In the genomic region with DNA sequence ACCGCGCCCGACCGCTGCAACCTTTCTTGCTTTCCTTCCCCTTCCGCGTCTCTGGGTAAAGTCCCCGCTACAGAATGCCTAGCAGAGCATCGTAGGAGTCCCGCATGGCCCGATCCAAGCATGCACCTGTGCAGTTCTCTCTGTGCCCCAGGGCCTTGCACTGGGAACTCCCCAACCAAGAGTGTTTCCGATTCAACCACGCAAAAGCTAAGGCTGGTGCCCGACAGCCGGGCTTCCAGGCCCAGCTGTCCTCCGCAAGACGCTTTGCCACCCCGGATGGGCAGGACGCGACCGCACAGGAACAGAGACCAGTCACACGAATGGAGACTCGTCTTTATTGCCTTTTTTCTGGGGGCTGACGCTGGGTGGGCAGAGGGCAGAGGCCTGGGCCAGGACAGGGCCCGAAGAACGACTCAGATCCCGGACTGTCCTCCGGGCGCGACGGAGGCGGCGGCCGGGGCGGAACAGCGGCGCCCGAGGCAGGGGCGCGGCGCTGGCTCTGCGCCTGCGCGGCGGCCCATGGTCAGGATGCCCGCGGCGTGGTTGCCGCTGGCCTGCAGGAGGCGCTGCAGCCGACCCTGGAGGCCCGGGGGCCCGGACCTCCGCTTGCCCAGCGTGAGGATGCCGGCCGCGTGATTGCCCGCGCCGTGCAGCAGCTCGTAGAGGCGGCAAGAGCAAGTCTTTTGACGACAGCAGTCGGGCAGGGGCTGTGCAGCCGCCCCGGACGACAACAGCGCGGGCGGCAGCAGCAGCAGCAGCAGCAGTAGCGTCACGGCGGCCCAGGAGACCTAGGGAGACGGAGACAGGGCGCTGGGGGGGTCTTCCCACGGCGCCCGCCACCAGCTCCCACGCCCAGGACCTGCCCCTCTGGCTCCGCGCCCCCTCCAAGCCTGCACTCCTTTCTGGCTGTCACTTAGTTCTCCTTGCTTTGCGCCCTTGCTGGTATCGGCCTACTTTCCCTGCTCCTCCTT, we compare ENCODE assay signal across 1 cellular context.
TF ChIP-seq lines count a peak whose summit lies in the region.

No MANE protein-coding gene starts in this region.

TF ChIP-seq in HepG2, 621 proteins besides CTCF, POLR2A, EP300 and RAD21 (continued from another document and continues in another):
- TF ChIP-seq, protein P1, sequence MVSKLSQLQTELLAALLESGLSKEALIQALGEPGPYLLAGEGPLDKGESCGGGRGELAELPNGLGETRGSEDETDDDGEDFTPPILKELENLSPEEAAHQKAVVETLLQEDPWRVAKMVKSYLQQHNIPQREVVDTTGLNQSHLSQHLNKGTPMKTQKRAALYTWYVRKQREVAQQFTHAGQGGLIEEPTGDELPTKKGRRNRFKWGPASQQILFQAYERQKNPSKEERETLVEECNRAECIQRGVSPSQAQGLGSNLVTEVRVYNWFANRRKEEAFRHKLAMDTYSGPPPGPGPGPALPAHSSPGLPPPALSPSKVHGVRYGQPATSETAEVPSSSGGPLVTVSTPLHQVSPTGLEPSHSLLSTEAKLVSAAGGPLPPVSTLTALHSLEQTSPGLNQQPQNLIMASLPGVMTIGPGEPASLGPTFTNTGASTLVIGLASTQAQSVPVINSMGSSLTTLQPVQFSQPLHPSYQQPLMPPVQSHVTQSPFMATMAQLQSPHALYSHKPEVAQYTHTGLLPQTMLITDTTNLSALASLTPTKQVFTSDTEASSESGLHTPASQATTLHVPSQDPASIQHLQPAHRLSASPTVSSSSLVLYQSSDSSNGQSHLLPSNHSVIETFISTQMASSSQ (IDR thresholded peaks at IDR 0.05; ENCODE audit: low read depth): no peak
- TF ChIP-seq, protein P1 (CRISPR knock-in tag; IDR thresholded peaks at IDR 0.05; ENCODE audit: borderline replicate concordance): peak; percentile 65; the same call in 1 of the 2 replicates
- TF ChIP-seq MTF2 (CRISPR knock-in tag; IDR thresholded peaks at IDR 0.05; ENCODE audit: borderline replicate concordance): no peak
- TF ChIP-seq MXD3 (CRISPR knock-in tag; IDR thresholded peaks at IDR 0.05): peak; percentile 74; the same call in 1 of the 2 replicates
- TF ChIP-seq AGO2 (optimal IDR thresholded peaks at IDR 0.05; ENCODE audit: low read depth, low read length): peak; percentile 74
- TF ChIP-seq SOX6 (IDR thresholded peaks at IDR 0.05): no peak
- TF ChIP-seq SOX6 (CRISPR knock-in tag; IDR thresholded peaks at IDR 0.05): no peak
- no peak for TF ChIP-seq KDM4B (CRISPR knock-in tag; IDR thresholded peaks at IDR 0.05)
- no peak for TF ChIP-seq NONO (IDR thresholded peaks at IDR 0.05)
- peak; percentile 33; the same call in 1 of the 2 replicates for TF ChIP-seq NONO (CRISPR knock-in tag; conservative IDR thresholded peaks at IDR 0.05)
- TF ChIP-seq FOXA1 (IDR thresholded peaks at IDR 0.05): no peak
- TF ChIP-seq FOXA1 (CRISPR knock-in tag; IDR thresholded peaks at IDR 0.05): peak; percentile 34
- TF ChIP-seq ZNF143 (CRISPR knock-in tag; IDR thresholded peaks at IDR 0.05): peak; percentile 10; the same call in 1 of the 2 replicates
- TF ChIP-seq, protein P2, sequence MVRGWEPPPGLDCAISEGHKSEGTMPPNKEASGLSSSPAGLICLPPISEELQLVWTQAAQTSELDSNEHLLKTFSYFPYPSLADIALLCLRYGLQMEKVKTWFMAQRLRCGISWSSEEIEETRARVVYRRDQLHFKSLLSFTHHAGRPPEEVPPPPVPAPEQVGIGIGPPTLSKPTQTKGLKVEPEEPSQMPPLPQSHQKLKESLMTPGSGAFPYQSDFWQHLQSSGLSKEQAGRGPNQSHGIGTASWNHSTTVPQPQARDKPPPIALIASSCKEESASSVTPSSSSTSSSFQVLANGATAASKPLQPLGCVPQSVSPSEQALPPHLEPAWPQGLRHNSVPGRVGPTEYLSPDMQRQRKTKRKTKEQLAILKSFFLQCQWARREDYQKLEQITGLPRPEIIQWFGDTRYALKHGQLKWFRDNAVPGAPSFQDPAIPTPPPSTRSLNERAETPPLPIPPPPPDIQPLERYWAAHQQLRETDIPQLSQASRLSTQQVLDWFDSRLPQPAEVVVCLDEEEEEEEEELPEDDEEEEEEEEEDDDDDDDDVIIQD (CRISPR knock-in tag; IDR thresholded peaks at IDR 0.05; ENCODE audit: low read depth): no peak
- TF ChIP-seq ZNF670 (CRISPR knock-in tag; IDR thresholded peaks at IDR 0.05; ENCODE audit: borderline replicate concordance): no peak
- peak; percentile 52 for TF ChIP-seq KLF11 (CRISPR knock-in tag; IDR thresholded peaks at IDR 0.05)
- peak; percentile 56; the same call in 1 of the 2 replicates for TF ChIP-seq ARHGAP35 (CRISPR knock-in tag; IDR thresholded peaks at IDR 0.05; ENCODE audit: borderline replicate concordance)
- TF ChIP-seq, protein P3, sequence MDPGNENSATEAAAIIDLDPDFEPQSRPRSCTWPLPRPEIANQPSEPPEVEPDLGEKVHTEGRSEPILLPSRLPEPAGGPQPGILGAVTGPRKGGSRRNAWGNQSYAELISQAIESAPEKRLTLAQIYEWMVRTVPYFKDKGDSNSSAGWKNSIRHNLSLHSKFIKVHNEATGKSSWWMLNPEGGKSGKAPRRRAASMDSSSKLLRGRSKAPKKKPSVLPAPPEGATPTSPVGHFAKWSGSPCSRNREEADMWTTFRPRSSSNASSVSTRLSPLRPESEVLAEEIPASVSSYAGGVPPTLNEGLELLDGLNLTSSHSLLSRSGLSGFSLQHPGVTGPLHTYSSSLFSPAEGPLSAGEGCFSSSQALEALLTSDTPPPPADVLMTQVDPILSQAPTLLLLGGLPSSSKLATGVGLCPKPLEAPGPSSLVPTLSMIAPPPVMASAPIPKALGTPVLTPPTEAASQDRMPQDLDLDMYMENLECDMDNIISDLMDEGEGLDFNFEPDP (CRISPR knock-in tag; conservative IDR thresholded peaks at IDR 0.05): no peak
- TF ChIP-seq ARNT (IDR thresholded peaks at IDR 0.05): no peak
- TF ChIP-seq NCOA1 (CRISPR knock-in tag; IDR thresholded peaks at IDR 0.05): no peak
- TF ChIP-seq ZNF350 (CRISPR knock-in tag; IDR thresholded peaks at IDR 0.05; ENCODE audit: borderline replicate concordance, low read depth): no peak; the same call in 1 of the 2 replicates
- peak; percentile 87; the same call in 1 of the 2 replicates for TF ChIP-seq ZNF576 (CRISPR knock-in tag; IDR thresholded peaks at IDR 0.05)
- TF ChIP-seq EZH2 (conservative IDR thresholded peaks at IDR 0.05; ENCODE audit: low read depth, low read length): no peak
- peak; percentile 40; the same call in 1 of the 2 replicates for TF ChIP-seq ISL2 (CRISPR knock-in tag; IDR thresholded peaks at IDR 0.05)
- TF ChIP-seq, protein P4, sequence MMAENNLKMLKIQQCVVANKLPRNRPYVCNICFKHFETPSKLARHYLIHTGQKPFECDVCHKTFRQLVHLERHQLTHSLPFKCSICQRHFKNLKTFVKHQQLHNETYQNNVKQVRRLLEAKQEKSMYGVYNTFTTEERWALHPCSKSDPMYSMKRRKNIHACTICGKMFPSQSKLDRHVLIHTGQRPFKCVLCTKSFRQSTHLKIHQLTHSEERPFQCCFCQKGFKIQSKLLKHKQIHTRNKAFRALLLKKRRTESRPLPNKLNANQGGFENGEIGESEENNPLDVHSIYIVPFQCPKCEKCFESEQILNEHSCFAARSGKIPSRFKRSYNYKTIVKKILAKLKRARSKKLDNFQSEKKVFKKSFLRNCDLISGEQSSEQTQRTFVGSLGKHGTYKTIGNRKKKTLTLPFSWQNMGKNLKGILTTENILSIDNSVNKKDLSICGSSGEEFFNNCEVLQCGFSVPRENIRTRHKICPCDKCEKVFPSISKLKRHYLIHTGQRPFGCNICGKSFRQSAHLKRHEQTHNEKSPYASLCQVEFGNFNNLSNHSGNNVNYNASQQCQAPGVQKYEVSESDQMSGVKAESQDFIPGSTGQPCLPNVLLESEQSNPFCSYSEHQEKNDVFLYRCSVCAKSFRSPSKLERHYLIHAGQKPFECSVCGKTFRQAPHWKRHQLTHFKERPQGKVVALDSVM (CRISPR knock-in tag; IDR thresholded peaks at IDR 0.05): peak; percentile 76
- TF ChIP-seq FLYWCH1 (CRISPR knock-in tag; IDR thresholded peaks at IDR 0.05): no peak
- peak; percentile 37 for TF ChIP-seq DBP (CRISPR knock-in tag; IDR thresholded peaks at IDR 0.05; ENCODE audit: not compliant biosample characterization)
- peak; percentile 42 for TF ChIP-seq ZNF230 (CRISPR knock-in tag; IDR thresholded peaks at IDR 0.05)
- TF ChIP-seq MYPOP (CRISPR knock-in tag; IDR thresholded peaks at IDR 0.05): peak; percentile 70; the same call in 1 of the 2 replicates
- TF ChIP-seq ZFP41 (CRISPR knock-in tag; IDR thresholded peaks at IDR 0.05; ENCODE audit: borderline replicate concordance): peak; percentile 90; the same call in 1 of the 2 replicates
- no peak for TF ChIP-seq ZNF780A (CRISPR knock-in tag; IDR thresholded peaks at IDR 0.05)
- peak; percentile 67 for TF ChIP-seq ETV5 (CRISPR knock-in tag; IDR thresholded peaks at IDR 0.05; ENCODE audit: borderline replicate concordance)
- TF ChIP-seq TBX3 (IDR thresholded peaks at IDR 0.05; ENCODE audit: borderline replicate concordance): no peak
- peak; percentile 73 for TF ChIP-seq ZMYM2 (CRISPR knock-in tag; IDR thresholded peaks at IDR 0.05)
- 0 out of 2 replicates have a peak, but pooled peaks have one; percentile 19 for TF ChIP-seq ZNF354B (CRISPR knock-in tag; IDR thresholded peaks at IDR 0.05)
